In genomic region chr18:36934884-36935283, GRCh38 we compare ENCODE assay signal across 19 cellular contexts.
DNase-seq lines count a peak whose midpoint lies in the region; ATAC-seq, FAIRE-seq and TF ChIP-seq lines count a peak whose summit lies in the region.
"Had no signal": no experiment of that assay in that cellular context is flagged by ENCODE, and none has a peak within 500 bp of the region (broad histone marks: within the 10 kb centered on the region; RNA-seq: fewer than 3 reads in every experiment).

No MANE protein-coding gene starts in this region.

- TF ChIP-seq POLR2A in endothelial cell of umbilical vein (IDR thresholded peaks at IDR 0.05; ENCODE audit: low read depth, low read length) = no peak

- H3K4me1 ChIP-seq in endothelial cell of umbilical vein (ENCODE audit: control insufficient read depth, extremely low read depth, insufficient read depth, low read length) (no peaks in the 10 kb centered on the region), PC-9 (replicated peaks; ENCODE audit: insufficient read depth) (no peaks in the 10 kb centered on the region)
- H3K4me1 ChIP-seq: esophagus squamous epithelium had no signal

- POLR2A ChIA-PET in endothelial cell of umbilical vein (lab: Charles Lee) = no interaction called here
- POLR2A ChIA-PET in PC-9 (lab: Charles Lee; ENCODE audit: unreplicated experiment) = no interaction called here

- no peak overlapping the region for H3K9ac ChIP-seq in endothelial cell of umbilical vein (replicated peaks; ENCODE audit: extremely low read depth, insufficient read depth, low read length)

- H3K4me2 ChIP-seq in endothelial cell of umbilical vein (ENCODE audit: insufficient read depth, low read length) (no peak overlapping the region), PC-9 (no peak overlapping the region)

- no peak for FAIRE-seq in endothelial cell of umbilical vein (lab: Jason Lieb, UNC)
- FAIRE-seq: H54 had no signal

- peaks cover 34% of the 10 kb centered on the region for H3K9me3 Mint-ChIP-seq in nephron progenitor cell

- H3K4me3 ChIP-seq in endothelial cell of umbilical vein (replicated peaks in 1 of 3; ENCODE audit: insufficient read depth in 1 of 3, low read depth in 1 of 3, low read length in 3 of 3) (no peak overlapping the region), PC-9 (no peak overlapping the region)
- H3K4me3 ChIP-seq: esophagus squamous epithelium, lung had no signal

- dilution Hi-C loops in endothelial cell of umbilical vein (cut with MboI; ENCODE audit: extremely low pct_ligation_motif_present, low sequenced_read_pairs) = no loop called here

- CTCF ChIA-PET in endothelial cell of umbilical vein (lab: Charles Lee) (no interaction called here), PC-9 (lab: Charles Lee) (no interaction called here)

- no peaks in the 10 kb centered on the region for H3K9me1 ChIP-seq in endothelial cell of umbilical vein (replicated peaks; ENCODE audit: control insufficient read depth, extremely low read depth, insufficient read depth, low read length)

- H3F3A ChIP-seq in PC-9 (ENCODE audit: insufficient read depth, low read depth) = no peaks in the 10 kb centered on the region

- no peaks in the 10 kb centered on the region for H3K27me3 Mint-ChIP-seq in nephron progenitor cell (ENCODE audit: low read depth, poor library complexity)
- H3K27me3 Mint-ChIP-seq: activated CD4-positive, alpha-beta T cell treated with anti-CD3 and anti-CD28 coated beads, Interleukin-2, amount 10 ng/mL, durations not matched to agents 7 days and 5 days had no signal

- BruUV-seq in endothelial cell of umbilical vein (replicated peaks; lab: Mats Ljungman, UMichigan) = no TSS peak
- BruUV-seq in PC-9 (replicated peaks; lab: Mats Ljungman, UMichigan) = no TSS peak

- H3K9me3 ChIP-seq in endothelial cell of umbilical vein (replicated peaks; ENCODE audit: control insufficient read depth, insufficient read depth, low read length) (no peaks in the 10 kb centered on the region), PC-9 (ENCODE audit: insufficient read depth, low read depth) (no peaks in the 10 kb centered on the region)

- H2AFZ ChIP-seq in endothelial cell of umbilical vein (ENCODE audit: low read depth, low read length) (no peak overlapping the region), PC-9 (no peak overlapping the region)

- no peak overlapping the region for H3K4me3 Mint-ChIP-seq in nephron progenitor cell
- H3K4me3 Mint-ChIP-seq: activated CD4-positive, alpha-beta T cell treated with anti-CD3 and anti-CD28 coated beads, Interleukin-2, amount 10 ng/mL, durations not matched to agents 7 days and 5 days; nephron had no signal

- H3K27me3 ChIP-seq in endothelial cell of umbilical vein (ENCODE audit: control insufficient read depth in 2 of 2, insufficient read depth in 2 of 2, low read length in 2 of 2) = no peaks in the 10 kb centered on the region
- H3K27me3 ChIP-seq in PC-9 (ENCODE audit: insufficient read depth, low read depth) = no peaks in the 10 kb centered on the region
- H3K27me3 ChIP-seq: esophagus squamous epithelium had no signal

- H3K79me2 ChIP-seq in endothelial cell of umbilical vein (ENCODE audit: control insufficient read depth, insufficient read depth, low read length) (no peaks in the 10 kb centered on the region), PC-9 (ENCODE audit: low read depth) (no peaks in the 10 kb centered on the region)

- no peak overlapping the region for H3K27ac ChIP-seq in endothelial cell of umbilical vein (ENCODE audit: insufficient read depth, low read depth, low read length)
- no peak overlapping the region for H3K27ac ChIP-seq in PC-9
- H3K27ac ChIP-seq: esophagus squamous epithelium had no signal

- no peak for TF ChIP-seq CTCF in endothelial cell of umbilical vein (IDR thresholded peaks at IDR 0.05; ENCODE audit: extremely low read depth in 1 of 2, insufficient read depth in 1 of 2, low read depth in 1 of 2, low read length in 2 of 2)
- no peak for TF ChIP-seq CTCF in nephron progenitor cell (IDR thresholded peaks at IDR 0.05)
- TF ChIP-seq CTCF in PC-9 (conservative IDR thresholded peaks at IDR 0.05) = no peak

- H3K36me3 ChIP-seq in endothelial cell of umbilical vein (ENCODE audit: control insufficient read depth in 2 of 2, extremely low read depth in 1 of 2, insufficient read depth in 2 of 2, low read length in 2 of 2) (no peaks in the 10 kb centered on the region), PC-9 (ENCODE audit: low read depth) (no peaks in the 10 kb centered on the region)

- intact Hi-C loops in endothelial cell of umbilical vein (cut with micrococcal nuclease) = no loop called here
- intact Hi-C loops in PC-9 (cut with micrococcal nuclease; ENCODE audit: unreplicated experiment) = no loop called here

- no peaks in the 10 kb centered on the region for H3K9me2 ChIP-seq in PC-9 (ENCODE audit: insufficient read depth)

- no peak for ATAC-seq in GM21526 (IDR thresholded peaks at IDR 0.05; ENCODE audit: low FRiP score, unreplicated experiment)
- ATAC-seq: sciatic nerve had no signal

- DNase-seq in AG20443 (ENCODE audit: low spot score) (peak; percentile 44), LHCN-M2 (ENCODE audit: low read depth) (peak; percentile 81), endothelial cell of umbilical vein (ENCODE audit: low read depth, low spot score) (peak; percentile 29), nephron progenitor cell (no peak), cerebellar nuclear complex (lab: John Stamatoyannopoulos, UW) (no peak), PC-9 (no peak)
- no peak for DNase-seq in activated naive CD4-positive, alpha-beta T cell (lab: John Stamatoyannopoulos, UW)
- DNase-seq: activated CD4-positive, alpha-beta T cell treated with anti-CD3 and anti-CD28 coated beads, Interleukin-2, amount 10 ng/mL, durations not matched to agents 7 days and 5 days; activated T-cell treated with anti-CD3 and anti-CD28 coated beads, Interleukin-2, amount 50 U/mL, for 1 hour; C1 segment of cervical spinal cord; dermis blood vessel endothelial cell; DMS79; esophagus squamous epithelium; trophoblast cell had no signal

- H3K27ac Mint-ChIP-seq in nephron progenitor cell = peak overlapping the region; percentile 13
- H3K27ac Mint-ChIP-seq: activated CD4-positive, alpha-beta T cell treated with anti-CD3 and anti-CD28 coated beads, Interleukin-2, amount 10 ng/mL, durations not matched to agents 7 days and 5 days; nephron had no signal

- peaks cover 6% of the 10 kb centered on the region for H3K4me1 Mint-ChIP-seq in nephron progenitor cell
- H3K4me1 Mint-ChIP-seq: activated CD4-positive, alpha-beta T cell treated with anti-CD3 and anti-CD28 coated beads, Interleukin-2, amount 10 ng/mL, durations not matched to agents 7 days and 5 days had no signal

- peaks cover 56% of the 10 kb centered on the region for H3K36me3 Mint-ChIP-seq in nephron progenitor cell (ENCODE audit: low read depth)

- H4K20me1 ChIP-seq in endothelial cell of umbilical vein (replicated peaks; ENCODE audit: control insufficient read depth, extremely low read depth, insufficient read depth, low read length) (no peaks in the 10 kb centered on the region), PC-9 (ENCODE audit: insufficient read depth) (no peaks in the 10 kb centered on the region)

TF ChIP-seq in endothelial cell of umbilical vein, 7 proteins besides CTCF, POLR2A, EP300 and RAD21:
- TF ChIP-seq POLR2AphosphoS5 (IDR thresholded peaks at IDR 0.05; ENCODE audit: insufficient read depth, low read depth, low read length) (no peak), JUN (IDR thresholded peaks at IDR 0.05; ENCODE audit: borderline replicate concordance, insufficient read depth, insufficient read length, low read depth) (no peak), MYC (IDR thresholded peaks at IDR 0.05; ENCODE audit: low read depth, low read length) (no peak), EZH2 (IDR thresholded peaks at IDR 0.05; ENCODE audit: borderline replicate concordance, low read depth, low read length, severe bottlenecking) (no peak), FOS (IDR thresholded peaks at IDR 0.05; ENCODE audit: borderline replicate concordance, insufficient read depth, low read length) (no peak), MAX (IDR thresholded peaks at IDR 0.05; ENCODE audit: insufficient read depth, insufficient read length) (no peak), GATA2 (IDR thresholded peaks at IDR 0.05; ENCODE audit: insufficient read depth, insufficient read length, low read depth, low read length) (no peak)

Comparison
In these comparisons a context has a peak if more than half of its experiments do, and no peak if none do; other contexts are left out.
1. DNase-seq: peak in AG20443 (single experiment), LHCN-M2 (single experiment) and endothelial cell of umbilical vein (single experiment); none in nephron progenitor cell (single experiment), activated naive CD4-positive, alpha-beta T cell (0 of 4), cerebellar nuclear complex (0 of 2) and PC-9 (0 of 2).